16 cellular contexts compared by ENCODE assay signal in the genomic region with DNA sequence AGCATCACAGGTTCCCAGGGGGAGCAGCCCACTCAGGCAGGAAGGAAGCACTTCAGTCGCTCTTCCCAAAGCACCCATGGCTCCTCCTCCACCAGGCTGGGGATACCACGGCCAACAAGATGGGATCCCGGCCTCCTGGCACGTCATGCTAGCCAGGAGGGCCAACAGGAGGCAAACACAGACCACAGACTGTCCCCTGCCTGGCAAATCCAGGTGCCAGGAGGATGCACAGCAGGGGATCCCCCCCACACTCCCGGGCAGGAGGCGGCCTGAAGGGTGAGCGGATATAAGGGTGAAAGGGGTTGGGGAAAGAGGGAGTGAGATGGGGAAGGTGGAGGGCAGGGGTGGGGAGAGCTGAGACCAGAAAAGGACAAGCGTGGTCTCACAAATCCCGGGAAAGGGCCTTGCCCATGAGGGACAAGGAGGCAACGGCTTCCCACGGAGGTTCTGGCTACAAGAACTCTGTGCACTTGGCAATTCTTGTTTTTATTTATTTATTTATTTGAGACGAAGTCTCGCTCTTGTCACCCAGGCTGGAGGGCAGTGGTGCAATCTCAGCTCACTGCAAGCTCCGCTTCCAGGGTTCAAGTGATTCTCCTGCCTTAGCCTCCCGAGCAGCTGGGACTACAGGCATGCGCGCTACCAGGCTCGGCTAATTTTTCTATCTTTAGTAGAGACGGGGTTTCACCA. TPM values are rescaled to one million over a fixed set of nuclear protein-coding genes. Genes with fewer than 3 reads are reported as not detected.
DNase-seq lines count a peak whose midpoint lies in the region; ATAC-seq and TF ChIP-seq lines count a peak whose summit lies in the region.
"Had no signal": no experiment of that assay in that cellular context is flagged by ENCODE, and none has a peak within 500 bp of the region (broad histone marks: within the 10 kb centered on the region; RNA-seq: fewer than 3 reads in every experiment).

No MANE protein-coding gene starts in this region.

- H3K36me3 ChIP-seq in lower lobe of right lung (peaks cover 5% of the 10 kb centered on the region), tibial nerve (peaks cover 0 to 3% (median 0%) of the 10 kb centered on the region in 3 donors)
- H3K36me3 ChIP-seq: colonic mucosa had no signal

- H3K27ac ChIP-seq in cingulate gyrus (ENCODE audit: low read depth, low read length) (peak overlapping the region; percentile 42), lower lobe of right lung (peak overlapping the region; percentile 72), tibial nerve (peak overlapping the region in 3 of 4 donors; percentile 34 to 94 (median 77))
- H3K27ac ChIP-seq: colonic mucosa had no signal

- no peak for ATAC-seq in lower lobe of right lung
- ATAC-seq in GM21717 (IDR thresholded peaks at IDR 0.05; ENCODE audit: unreplicated experiment): no peak
- no peak for ATAC-seq in HG03175 (IDR thresholded peaks at IDR 0.05; ENCODE audit: unreplicated experiment)
- ATAC-seq: activated CD8-positive, alpha-beta T cell treated with anti-CD3 and anti-CD28 coated beads, Interleukin-2, amount 10 ng/mL, durations not matched to agents 7 days and 5 days; HCT116 had no signal

- intact Hi-C loops in lower lobe of right lung (cut with DNase I): no loop called here

- no peak for TF ChIP-seq EP300 in tibial nerve (IDR thresholded peaks at IDR 0.05)

- DNase-seq in NCI-H2171 treated with DMSO at 0.1 percent for 48 hours (lab: John Stamatoyannopoulos, UW) (peak; percentile 21), NCI-H2171 (lab: John Stamatoyannopoulos, UW) (no peak), lower lobe of right lung (no peak), tibial nerve (ENCODE audit: low spot score in 2 of 2) (no peak), NCI-H1048 (lab: John Stamatoyannopoulos, UW) (no peak)
- DNase-seq: activated CD8-positive, alpha-beta T cell treated with anti-CD3 and anti-CD28 coated beads, Interleukin-2, amount 10 ng/mL, durations not matched to agents 7 days and 5 days; activated naive CD4-positive, alpha-beta T cell treated with anti-CD3 and anti-CD28 coated beads, Interleukin-2, amount 10 ng/mL, durations not matched to agents 7 days and 5 days; colonic mucosa; DND-41; NCI-H1694 treated with DMSO at 0.1 percent for 48 hours; T-helper 1 cell had no signal

- no peak for TF ChIP-seq POLR2A in tibial nerve (IDR thresholded peaks at IDR 0.05)

- H3K9me3 ChIP-seq in lower lobe of right lung (no peaks in the 10 kb centered on the region), tibial nerve (no peaks in the 10 kb centered on the region)
- H3K9me3 ChIP-seq: colonic mucosa had no signal

- TF ChIP-seq CTCF in lower lobe of right lung (IDR thresholded peaks at IDR 0.05): no peak
- no peak for TF ChIP-seq CTCF in tibial nerve (IDR thresholded peaks at IDR 0.05)

- H3K4me3 ChIP-seq in lower lobe of right lung: no peak overlapping the region
- H3K4me3 ChIP-seq in tibial nerve: no peak overlapping the region
- H3K4me3 ChIP-seq: colonic mucosa, lung had no signal

- 73% methylated on average over 19 of the region's 19 CpGs for WGBS in tibial nerve, 2 donors

- H3K4me1 ChIP-seq in lower lobe of right lung (peaks cover 87% of the 10 kb centered on the region), tibial nerve (peaks cover 0 to 100% (median 54%) of the 10 kb centered on the region in 4 donors)
- H3K4me1 ChIP-seq: colonic mucosa had no signal

- H3K27me3 ChIP-seq in lower lobe of right lung (ENCODE audit: low read depth) (no peaks in the 10 kb centered on the region), tibial nerve (no peaks in the 10 kb centered on the region)
- H3K27me3 ChIP-seq: colonic mucosa had no signal

RNA-seq across cellular contexts. Expression of a gene that starts 7.2 kb away (rescaled TPM):
- total RNA-seq in lower lobe of right lung (50.9 TPM), tibial nerve (100 to 1,000 TPM in 3 of 4 donors, 10 to 100 TPM in 1; 93.6 to 174 (median 113) TPM)
- total RNA-seq: activated CD8-positive, alpha-beta T cell treated with anti-CD3 and anti-CD28 coated beads, Interleukin-2, amount 10 ng/mL, durations not matched to agents 7 days and 5 days had no signal
